Comparison of ENCODE assay signal across 18 cellular contexts in genomic region chr11:105825141-105825540, GRCh38.
"Had no signal": no experiment of that assay in that cellular context is flagged by ENCODE, and none has a peak within 500 bp of the region (broad histone marks: within the 10 kb centered on the region; RNA-seq: fewer than 3 reads in every experiment).

No MANE protein-coding gene starts in this region.

- H3K27me3 ChIP-seq: dorsolateral prefrontal cortex, esophagus muscularis mucosa, foreskin keratinocyte, gastroesophageal sphincter, heart right ventricle, left lung had no signal

- H3K9me3 ChIP-seq: esophagus muscularis mucosa, gastroesophageal sphincter, heart right ventricle, left lung, lower lobe of right lung, mucosa of descending colon had no signal

- H3K36me3 ChIP-seq: esophagus muscularis mucosa, gastroesophageal sphincter, heart right ventricle, left lung, lower lobe of right lung had no signal

- H3K4me3 ChIP-seq: coronary artery, dorsolateral prefrontal cortex, esophagus muscularis mucosa, gastroesophageal sphincter, heart right ventricle, left lung, lower lobe of right lung, mucosa of descending colon had no signal

- H3K27ac ChIP-seq: coronary artery, esophagus muscularis mucosa, foreskin keratinocyte, gastroesophageal sphincter, heart right ventricle, left lung, lower lobe of right lung had no signal

- H3K4me1 ChIP-seq: foreskin keratinocyte, gastroesophageal sphincter, heart right ventricle, left lung, lower lobe of right lung had no signal

- DNase-seq: dermis blood vessel endothelial cell; dorsolateral prefrontal cortex; effector CD4-positive, alpha-beta T cell; effector memory CD4-positive, alpha-beta T cell; foreskin keratinocyte; head of caudate nucleus; heart right ventricle; hippocampal formation; left cardiac atrium; left lung; left ventricle myocardium superior; lower lobe of right lung; mesenchymal stem cell; mucosa of descending colon; naive B cell had no signal
